Comparison of ENCODE assay signal across 1 cellular context in genomic region chr3:23778451-23778850, GRCh38.
TF ChIP-seq lines count a peak whose summit lies in the region.

No MANE protein-coding gene starts in this region.

TF ChIP-seq in IMR-90, 13 proteins besides CTCF, POLR2A, EP300 and RAD21 (continued from another document):
- TF ChIP-seq NFE2L2 (IDR thresholded peaks at IDR 0.05; ENCODE audit: low read depth, low read length): peak; percentile 2; the same call in 1 of the 2 replicates
